Comparison of ENCODE assay signal across 11 cellular contexts in the genomic region with DNA sequence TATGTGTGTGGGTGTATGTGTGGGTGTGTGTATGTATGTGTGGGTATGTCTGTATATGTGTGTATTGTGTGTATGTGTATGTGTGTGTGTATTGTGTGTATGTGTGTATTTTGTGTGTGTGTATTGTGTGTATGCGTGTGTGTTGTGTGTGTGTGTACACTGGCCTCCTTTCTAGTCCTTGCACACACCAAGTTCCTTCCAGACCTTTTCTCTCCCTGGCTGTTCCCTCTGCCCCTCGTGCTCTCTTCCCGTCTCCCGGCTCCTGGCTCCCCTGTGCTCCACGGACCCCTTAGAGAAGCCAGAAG. TPM values are rescaled to one million over a fixed set of nuclear protein-coding genes. Genes with fewer than 3 reads are reported as not detected.
DNase-seq lines count a peak whose midpoint lies in the region; ATAC-seq and TF ChIP-seq lines count a peak whose summit lies in the region.
"Had no signal": no experiment of that assay in that cellular context is flagged by ENCODE, and none has a peak within 500 bp of the region (broad histone marks: within the 10 kb centered on the region; RNA-seq: fewer than 3 reads in every experiment).

No MANE protein-coding gene starts in this region.

- ATAC-seq in activated B cell treated with CpG ODN at 0.5 μM for 24 hours (ENCODE audit: low read depth), result no peak
- ATAC-seq in gastrocnemius medialis, result no peak
- ATAC-seq in HG02571 (IDR thresholded peaks at IDR 0.05; ENCODE audit: unreplicated experiment), result no peak

- DNase-seq in activated B cell treated with CpG ODN at 0.5 μM for 24 hours (no peak), NCI-H1436 (lab: John Stamatoyannopoulos, UW) (no peak), gastrocnemius medialis (no peak)
- DNase-seq: central memory CD4-positive, alpha-beta T cell; hippocampal formation; NCI-H526 treated with DMSO at 0.1 percent for 48 hours had no signal

- TF ChIP-seq POLR2A in gastrocnemius medialis (IDR thresholded peaks at IDR 0.05), result no peak

- peaks cover 11% of the 10 kb centered on the region for H3K27me3 ChIP-seq in iPS-15b (ENCODE audit: control insufficient read depth, insufficient read depth, low read length)
- H3K27me3 ChIP-seq in rectal smooth muscle tissue (ENCODE audit: control insufficient read depth, insufficient read depth, low read length), result peaks cover 9% of the 10 kb centered on the region
- H3K27me3 ChIP-seq in gastrocnemius medialis, result peaks cover 65 to 80% (median 68%) of the 10 kb centered on the region in 3 donors

- H3K36me3 ChIP-seq in HEK293 (ENCODE audit: control insufficient read depth in 2 of 2, insufficient read depth in 1 of 2, low read length in 2 of 2) (no peaks in the 10 kb centered on the region), iPS-15b (ENCODE audit: control insufficient read depth, insufficient read depth, low read length) (no peaks in the 10 kb centered on the region), rectal smooth muscle tissue (ENCODE audit: control insufficient read depth, insufficient read depth, low read length) (no peaks in the 10 kb centered on the region), gastrocnemius medialis (no peaks in the 10 kb centered on the region)

- H3K27me3 Mint-ChIP-seq in activated B cell treated with CpG ODN at 0.5 μM for 24 hours, result peaks cover 46% of the 10 kb centered on the region

- H3K9me3 ChIP-seq in HEK293 (ENCODE audit: control insufficient read depth, insufficient read depth, low read depth, low read length) (no peaks in the 10 kb centered on the region), iPS-15b (ENCODE audit: control insufficient read depth, insufficient read depth, low read length) (no peaks in the 10 kb centered on the region), gastrocnemius medialis (no peaks in the 10 kb centered on the region)

- H3K4me1 Mint-ChIP-seq in activated B cell treated with CpG ODN at 0.5 μM for 24 hours, result peaks cover 19% of the 10 kb centered on the region

- H3K4me3 Mint-ChIP-seq in activated B cell treated with CpG ODN at 0.5 μM for 24 hours, result peak overlapping the region; percentile 71

- H3K4me3 ChIP-seq in HEK293 (ENCODE audit: low read depth, low read length) (no peak overlapping the region), iPS-15b (ENCODE audit: low read depth, low read length) (peak overlapping the region; percentile 71), rectal smooth muscle tissue (ENCODE audit: low read length) (peak overlapping the region; percentile 40), gastrocnemius medialis (no peak overlapping the region)
- H3K4me3 ChIP-seq: K562 had no signal

- H3K27ac Mint-ChIP-seq in activated B cell treated with CpG ODN at 0.5 μM for 24 hours, result no peak overlapping the region

- CTCF ChIA-PET in HEK293 (lab: Yijun Ruan, JAX), result no interaction called here
- CTCF ChIA-PET in activated B cell treated with CpG ODN at 0.5 μM for 24 hours (lab: Charles Lee), result interaction anchor here (0.8 kb wide), 1 partner anchor 144 kb away, joined by 3 read pairs; no protein-coding TSS in a partner anchor

- TF ChIP-seq CTCF in HEK293 (tag by site-specific recombination; IDR thresholded peaks at IDR 0.05) (no peak), activated B cell treated with CpG ODN at 0.5 μM for 24 hours (IDR thresholded peaks at IDR 0.05) (no peak), gastrocnemius medialis (IDR thresholded peaks at IDR 0.05 in 4 of 5, conservative IDR thresholded peaks at IDR 0.05 in 1 of 5) (no peak)

- 0 out of 2 replicates have a peak, but pooled peaks cover 3% of the 10 kb centered on the region for H3K4me1 ChIP-seq in HEK293 (ENCODE audit: control insufficient read depth, insufficient read depth, low read length)
- H3K4me1 ChIP-seq in iPS-15b (ENCODE audit: control insufficient read depth, insufficient read depth, low read length), result peaks cover 9% of the 10 kb centered on the region
- peaks cover 4% of the 10 kb centered on the region for H3K4me1 ChIP-seq in rectal smooth muscle tissue (ENCODE audit: control insufficient read depth, insufficient read depth, low read length)
- no peaks in the 10 kb centered on the region for H3K4me1 ChIP-seq in gastrocnemius medialis

- H3K9me3 Mint-ChIP-seq in activated B cell treated with CpG ODN at 0.5 μM for 24 hours, result no peaks in the 10 kb centered on the region

- intact Hi-C loops in activated B cell treated with CpG ODN at 0.5 μM for 24 hours (cut with micrococcal nuclease), result no loop called here
- intact Hi-C loops in gastrocnemius medialis (cut with DNase I; ENCODE audit: low total_unique reads), result no loop called here

- no peaks in the 10 kb centered on the region for H3K36me3 Mint-ChIP-seq in activated B cell treated with CpG ODN at 0.5 μM for 24 hours (ENCODE audit: low read depth)

- POLR2A ChIA-PET in HEK293 (lab: Yijun Ruan, JAX) (no interaction called here), activated B cell treated with CpG ODN at 0.5 μM for 24 hours (lab: Charles Lee) (no interaction called here)

- no peak overlapping the region for H3K27ac ChIP-seq in HEK293 (ENCODE audit: extremely low read depth, low read depth, low read length)
- no peak overlapping the region for H3K27ac ChIP-seq in rectal smooth muscle tissue (ENCODE audit: low read depth, low read length)
- H3K27ac ChIP-seq in gastrocnemius medialis, result no peak overlapping the region

- H3K9ac ChIP-seq in iPS-15b (ENCODE audit: low read depth, low read length) (no peak overlapping the region), rectal smooth muscle tissue (ENCODE audit: low read length) (no peak overlapping the region)

- in situ Hi-C loops in gastrocnemius medialis (cut with MboI; ENCODE audit: low sequenced_read_pairs in 4 of 4), result loop anchor here in 1 of 4 donors (25.0 kb wide), 1 partner anchor 102 kb away; no protein-coding TSS in a partner anchor

TF ChIP-seq in HEK293, 187 proteins besides CTCF, POLR2A, EP300 and RAD21:
- no peak for TF ChIP-seq EGR2 (tag by site-specific recombination; IDR thresholded peaks at IDR 0.05; ENCODE audit: low read depth)
- TF ChIP-seq TRIM28 (IDR thresholded peaks at IDR 0.05; ENCODE audit: borderline replicate concordance, low read length), result peak; percentile 17; the same call in 1 of the 2 replicates

RNA-seq across cellular contexts. Expression of gene VSTM2L, which starts 11.4 kb away (rescaled TPM):
- total RNA-seq in activated B cell treated with CpG ODN at 0.5 μM for 24 hours, result not detected in 2 replicates
- 1 to 10 TPM in 3 of 4 donors, not detected in 1; 1.6 to 2.6 (median 2.4) TPM for total RNA-seq in gastrocnemius medialis
- total RNA-seq: K562 had no signal

Comparison
In these comparisons a context has a peak if more than half of its experiments do, and no peak if none do; other contexts are left out.
1. H3K4me3 ChIP-seq: peak in iPS-15b (single experiment) and rectal smooth muscle tissue (single experiment); none in HEK293 (single experiment) and gastrocnemius medialis (0 of 4).